ENCODE assay signal across 8 cellular contexts in the genomic region with DNA sequence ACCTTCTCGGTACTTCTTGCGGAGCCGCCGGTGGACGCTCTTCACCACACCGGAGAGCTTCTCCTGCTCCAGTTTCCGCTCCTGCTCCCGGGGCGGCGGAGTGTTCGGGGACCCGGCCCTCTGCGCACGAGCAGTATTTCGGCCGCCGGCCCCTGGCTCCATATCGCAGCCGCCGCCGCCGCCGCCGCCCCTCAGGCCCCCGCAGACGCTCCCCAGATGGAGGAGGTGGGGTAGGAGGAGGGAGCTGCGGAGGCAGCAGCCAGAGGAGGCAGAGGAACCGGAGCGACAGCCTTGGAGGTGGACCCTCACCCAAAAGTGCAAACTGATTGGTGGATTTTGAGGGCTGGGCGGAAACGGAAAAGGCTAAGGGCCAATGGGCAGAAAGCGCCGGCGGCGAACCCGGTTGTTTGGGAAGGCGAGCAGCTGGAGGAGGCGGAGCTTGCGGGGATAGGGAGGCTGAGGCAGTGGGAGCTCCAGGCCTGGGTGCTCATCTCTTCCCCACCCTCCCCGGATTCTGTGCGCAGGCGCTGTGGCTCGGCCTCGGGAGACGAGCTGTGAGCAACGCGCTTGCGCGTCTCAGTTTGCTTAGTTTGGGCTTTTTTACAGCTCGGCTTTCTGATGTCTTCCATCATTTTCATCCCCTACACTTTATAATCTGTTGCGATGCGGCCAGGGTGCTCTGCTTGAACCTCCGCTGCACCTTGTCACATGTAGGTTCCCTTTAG.
A peak's percentile ranks its signal among the peaks of the same experiment; 100 is the strongest.
DNase-seq lines count a peak whose midpoint lies in the region; ATAC-seq and TF ChIP-seq lines count a peak whose summit lies in the region.

No MANE protein-coding gene starts in this region.

- TF ChIP-seq CTCF in PC-9 (conservative IDR thresholded peaks at IDR 0.05): no peak

- no peaks in the 10 kb centered on the region for H3K9me3 ChIP-seq in PC-9 (ENCODE audit: insufficient read depth, low read depth)
- H3K9me3 ChIP-seq in esophagus (ENCODE audit: control insufficient read depth in 2 of 2, insufficient read depth in 1 of 2, low read depth in 1 of 2, low read length in 1 of 2): no peaks in the 10 kb centered on the region
- no peaks in the 10 kb centered on the region for H3K9me3 ChIP-seq in mucosa of rectum (ENCODE audit: control insufficient read depth in 2 of 2, low read length in 2 of 2)

- H3F3A ChIP-seq in PC-9 (ENCODE audit: insufficient read depth, low read depth): no peaks in the 10 kb centered on the region

- peak overlapping the region; percentile 79 to 81 for H3K9ac ChIP-seq in mucosa of rectum (ENCODE audit: low read depth in 1 of 2, low read length in 2 of 2)

- CTCF ChIA-PET in PC-9 (lab: Charles Lee): interaction anchor here (1.0 kb wide), 1 partner anchor 76 kb away, joined by 3 read pairs; no protein-coding TSS in a partner anchor

- peak overlapping the region; percentile 90 for H3K4me3 Mint-ChIP-seq in activated T-cell treated with anti-CD3 and anti-CD28 coated beads, Interleukin-2, amount 50 U/mL, for 4 hours

- peak overlapping the region; percentile 85 for H3K4me2 ChIP-seq in PC-9

- intact Hi-C loops in PC-9 (cut with micrococcal nuclease; ENCODE audit: unreplicated experiment): no loop called here

- H3K9me2 ChIP-seq in PC-9 (ENCODE audit: insufficient read depth): peaks cover 5% of the 10 kb centered on the region; the same call in 1 of the 2 replicates

- DNase-seq in DMS53 treated with DMSO at 0.1 percent for 48 hours (lab: John Stamatoyannopoulos, UW; ENCODE audit: unreplicated experiment) (peak; percentile 98), KBM-7 (peak; percentile 100), PC-9 (peak; percentile 95 to 100)
- DNase-seq in activated T-cell treated with anti-CD3 and anti-CD28 coated beads, Interleukin-2, amount 50 U/mL, for 4 hours: peak; percentile 98
- peak; percentile 97 to 99 for DNase-seq in stimulated activated CD8-positive, alpha-beta memory T cell treated with anti-CD3 and anti-CD28 coated beads, Interleukin-4, amount 100 ng/mL, for 4 hours (ENCODE audit: low read depth in 2 of 2, low spot score in 1 of 2)

- H3K4me3 ChIP-seq in PC-9 (peak overlapping the region; percentile 66), esophagus (ENCODE audit: low read depth in 1 of 2, low read length in 2 of 2) (peak overlapping the region; percentile 73 to 92), mucosa of rectum (ENCODE audit: low read length in 2 of 2) (peak overlapping the region; percentile 83 to 95)

- H3K27ac ChIP-seq in PC-9 (peak overlapping the region; percentile 56), esophagus (ENCODE audit: low read depth in 2 of 2, low read length in 1 of 2) (peak overlapping the region; percentile 82 to 83), mucosa of rectum (ENCODE audit: low read depth in 2 of 2, low read length in 2 of 2) (peak overlapping the region; percentile 58 to 69)

- H3K36me3 Mint-ChIP-seq in activated T-cell treated with anti-CD3 and anti-CD28 coated beads, Interleukin-2, amount 50 U/mL, for 4 hours (ENCODE audit: insufficient read depth): peaks cover 3% of the 10 kb centered on the region

- H4K20me1 ChIP-seq in PC-9 (ENCODE audit: insufficient read depth): no peaks in the 10 kb centered on the region

- H3K4me1 Mint-ChIP-seq in activated T-cell treated with anti-CD3 and anti-CD28 coated beads, Interleukin-2, amount 50 U/mL, for 4 hours (ENCODE audit: low read depth): peaks cover 38% of the 10 kb centered on the region

- no TSS peak for BruUV-seq in PC-9 (replicated peaks; lab: Mats Ljungman, UMichigan)

- H3K27me3 ChIP-seq in PC-9 (ENCODE audit: insufficient read depth, low read depth) (no peaks in the 10 kb centered on the region), esophagus (ENCODE audit: control insufficient read depth in 1 of 2, insufficient read depth in 2 of 2, low read length in 2 of 2) (no peaks in the 10 kb centered on the region), mucosa of rectum (ENCODE audit: control insufficient read depth in 2 of 2, insufficient read depth in 2 of 2, low read length in 2 of 2) (no peaks in the 10 kb centered on the region)

- peak; percentile 97 for ATAC-seq in GM21723 (IDR thresholded peaks at IDR 0.05; ENCODE audit: unreplicated experiment)
- peak; percentile 98 to 99 for ATAC-seq in activated T-cell treated with anti-CD3 and anti-CD28 coated beads, Interleukin-2, amount 50 U/mL, for 4 hours

- H3K79me2 ChIP-seq in PC-9 (ENCODE audit: low read depth): peaks cover 33% of the 10 kb centered on the region

- H3K9me3 Mint-ChIP-seq in activated T-cell treated with anti-CD3 and anti-CD28 coated beads, Interleukin-2, amount 50 U/mL, for 4 hours: no peaks in the 10 kb centered on the region

- peaks cover 25% of the 10 kb centered on the region; the same call in 1 of the 2 replicates for H3K4me1 ChIP-seq in PC-9 (replicated peaks; ENCODE audit: insufficient read depth)
- peaks cover 0 to 3% of the 10 kb centered on the region in 2 donors for H3K4me1 ChIP-seq in esophagus (ENCODE audit: control insufficient read depth in 2 of 2, insufficient read depth in 2 of 2, low read length in 1 of 2)
- H3K4me1 ChIP-seq in mucosa of rectum (ENCODE audit: control insufficient read depth in 2 of 2, insufficient read depth in 2 of 2, low read length in 2 of 2): peaks cover 4 to 8% of the 10 kb centered on the region in 2 donors

- H3K36me3 ChIP-seq in PC-9 (ENCODE audit: low read depth) (no peaks in the 10 kb centered on the region), esophagus (ENCODE audit: control insufficient read depth in 2 of 2, insufficient read depth in 2 of 2, low read length in 1 of 2) (no peaks in the 10 kb centered on the region), mucosa of rectum (ENCODE audit: control insufficient read depth in 2 of 2, insufficient read depth in 2 of 2, low read length in 2 of 2) (no peaks in the 10 kb centered on the region)

- peak overlapping the region; percentile 98 for H2AFZ ChIP-seq in PC-9

- in situ Hi-C loops in KBM-7 (cut with MboI; ENCODE audit: low pct_unique_long_range_greater_than_20kb, low sequenced_read_pairs): no loop called here

- POLR2A ChIA-PET in PC-9 (lab: Charles Lee; ENCODE audit: unreplicated experiment): interaction anchor here (0.6 to 0.9 kb wide), 2 partner anchors 11 to 1564 kb away, joined by 3 to 4 read pairs; no protein-coding TSS in a partner anchor

- 0% methylated on average over 53 of the region's 53 CpGs for WGBS in esophagus, 2 donors

- H3K27me3 Mint-ChIP-seq in activated T-cell treated with anti-CD3 and anti-CD28 coated beads, Interleukin-2, amount 50 U/mL, for 4 hours (ENCODE audit: low read depth): peaks cover 4% of the 10 kb centered on the region

Comparison
In these comparisons a context has a peak if more than half of its experiments do, and no peak if none do; other contexts are left out.
1. Peak in every context shown above with its lines: DNase-seq, ATAC-seq, H3K4me3 ChIP-seq and H3K27ac ChIP-seq.